ENCODE assay signal across 8 cellular contexts in genomic region chr22:37675930-37676571, GRCh38. TPM values are rescaled to one million over a fixed set of nuclear protein-coding genes. Genes with fewer than 3 reads are reported as not detected.
DNase-seq lines count a peak whose midpoint lies in the region; ATAC-seq, FAIRE-seq and TF ChIP-seq lines count a peak whose summit lies in the region.

No MANE protein-coding gene starts in this region.

- H3K4me1 Mint-ChIP-seq in T-helper 1 cell treated with Interleukin-12 subunit alpha and Interleukin-12 subunit beta and Interleukin-4 antibody, amounts not matched to agents 30 μg/mL and 1 μg/mL, for 36 hours (ENCODE audit: low read depth), result peaks cover 37% of the 10 kb centered on the region
- H3K4me1 Mint-ChIP-seq in naive thymus-derived CD8-positive, alpha-beta T cell, result peaks cover 18 to 64% (median 60%) of the 10 kb centered on the region in 4 donors

- TF ChIP-seq POLR2A in endothelial cell of umbilical vein (IDR thresholded peaks at IDR 0.05; ENCODE audit: low read depth, low read length), result no peak

- in situ Hi-C loops in GM23248 (cut with MboI), result no loop called here

- ATAC-seq in naive thymus-derived CD8-positive, alpha-beta T cell, result no peak

- H3K9me1 ChIP-seq in endothelial cell of umbilical vein (replicated peaks; ENCODE audit: control insufficient read depth, extremely low read depth, insufficient read depth, low read length), result no peaks in the 10 kb centered on the region

- H3K4me1 ChIP-seq in GM23248 (ENCODE audit: insufficient read depth), result peaks cover 14% of the 10 kb centered on the region
- peaks cover 9% of the 10 kb centered on the region for H3K4me1 ChIP-seq in endothelial cell of umbilical vein (ENCODE audit: control insufficient read depth, extremely low read depth, insufficient read depth, low read length)

- no TSS peak for BruUV-seq in endothelial cell of umbilical vein (replicated peaks; lab: Mats Ljungman, UMichigan)

- H3K27me3 ChIP-seq in GM23248 (replicated peaks; ENCODE audit: insufficient read depth), result no peaks in the 10 kb centered on the region
- H3K27me3 ChIP-seq in endothelial cell of umbilical vein (ENCODE audit: control insufficient read depth in 2 of 2, insufficient read depth in 2 of 2, low read length in 2 of 2), result no peaks in the 10 kb centered on the region

- H3K36me3 ChIP-seq in GM23248 (ENCODE audit: low read depth), result peaks cover 19% of the 10 kb centered on the region
- H3K36me3 ChIP-seq in endothelial cell of umbilical vein (ENCODE audit: control insufficient read depth in 2 of 2, extremely low read depth in 1 of 2, insufficient read depth in 2 of 2, low read length in 2 of 2), result peaks cover 7 to 8% of the 10 kb centered on the region in 2 experiments

- H2AFZ ChIP-seq in GM23248 (no peak overlapping the region), endothelial cell of umbilical vein (ENCODE audit: low read depth, low read length) (no peak overlapping the region)

- H4K20me1 ChIP-seq in GM23248 (ENCODE audit: insufficient read depth), result peaks cover 8% of the 10 kb centered on the region; the same call in 1 of the 2 replicates
- no peaks in the 10 kb centered on the region for H4K20me1 ChIP-seq in endothelial cell of umbilical vein (replicated peaks; ENCODE audit: control insufficient read depth, extremely low read depth, insufficient read depth, low read length)

- FAIRE-seq in endothelial cell of umbilical vein (lab: Jason Lieb, UNC) (no peak), D721Med (lab: Jason Lieb, UNC) (no peak)

- H3K4me3 ChIP-seq in GM23248, result peak overlapping the region; percentile 89
- H3K4me3 ChIP-seq in endothelial cell of umbilical vein (replicated peaks in 1 of 3; ENCODE audit: insufficient read depth in 1 of 3, low read depth in 1 of 3, low read length in 3 of 3), result peak overlapping the region; percentile 63 to 76 (median 66)

- no peaks in the 10 kb centered on the region for H3K27me3 Mint-ChIP-seq in T-helper 1 cell treated with Interleukin-12 subunit alpha and Interleukin-12 subunit beta and Interleukin-4 antibody, amounts not matched to agents 30 μg/mL and 1 μg/mL, for 36 hours (ENCODE audit: low read depth)
- no peaks in the 10 kb centered on the region for H3K27me3 Mint-ChIP-seq in naive thymus-derived CD8-positive, alpha-beta T cell

- 2% methylated on average over 8 to 12 of the region's 13 CpGs for WGBS in GM23248 (ENCODE audit: low coverage in 1 of 2, low lambda C conversion rate in 2 of 2, missing lambda C conversion rate in 2 of 2), 2 experiments

- POLR2A ChIA-PET in endothelial cell of umbilical vein (lab: Charles Lee), result interaction anchor here (1.3 to 1.6 kb wide), 2 partner anchors 10 to 18 kb away, joined by 4 to 8 read pairs; partner anchors contain the start of genes NOL12 and PDXP
- POLR2A ChIA-PET in naive thymus-derived CD8-positive, alpha-beta T cell (lab: Charles Lee), result interaction anchor here (0.8 to 66.7 kb wide), 4 partner anchors 8 to 84 kb away, joined by 3 to 2283 read pairs (median 37); partner anchors contain the start of genes GGA1, NOL12, PDXP and SH3BP1

- H3K36me3 Mint-ChIP-seq in T-helper 1 cell treated with Interleukin-12 subunit alpha and Interleukin-12 subunit beta and Interleukin-4 antibody, amounts not matched to agents 30 μg/mL and 1 μg/mL, for 36 hours (ENCODE audit: low read depth), result peaks cover 19% of the 10 kb centered on the region
- H3K36me3 Mint-ChIP-seq in naive thymus-derived CD8-positive, alpha-beta T cell, result no peaks in the 10 kb centered on the region

- H3K9me3 ChIP-seq in GM23248 (ENCODE audit: low read depth) (no peaks in the 10 kb centered on the region), endothelial cell of umbilical vein (replicated peaks; ENCODE audit: control insufficient read depth, insufficient read depth, low read length) (no peaks in the 10 kb centered on the region)

- TF ChIP-seq CTCF in endothelial cell of umbilical vein (IDR thresholded peaks at IDR 0.05; ENCODE audit: extremely low read depth in 1 of 2, insufficient read depth in 1 of 2, low read depth in 1 of 2, low read length in 2 of 2), result no peak
- TF ChIP-seq CTCF in D721Med (IDR thresholded peaks at IDR 0.05; ENCODE audit: insufficient read depth, missing control alignments), result no peak

- dilution Hi-C loops in endothelial cell of umbilical vein (cut with MboI; ENCODE audit: extremely low pct_ligation_motif_present, low sequenced_read_pairs), result no loop called here

- peaks cover 34% of the 10 kb centered on the region for H3F3A ChIP-seq in GM23248 (ENCODE audit: insufficient read depth)

- H3K27ac ChIP-seq in GM23248 (peak overlapping the region; percentile 82), endothelial cell of umbilical vein (ENCODE audit: insufficient read depth, low read depth, low read length) (peak overlapping the region; percentile 81)

- H3K79me2 ChIP-seq in GM23248 (ENCODE audit: insufficient read depth) (peaks cover 33% of the 10 kb centered on the region), endothelial cell of umbilical vein (ENCODE audit: control insufficient read depth, insufficient read depth, low read length) (peaks cover 28% of the 10 kb centered on the region)

- H3K27ac Mint-ChIP-seq in T-helper 1 cell treated with Interleukin-12 subunit alpha and Interleukin-12 subunit beta and Interleukin-4 antibody, amounts not matched to agents 30 μg/mL and 1 μg/mL, for 36 hours, result peak overlapping the region; percentile 99
- peak overlapping the region; percentile 91 to 100 (median 100) for H3K27ac Mint-ChIP-seq in naive thymus-derived CD8-positive, alpha-beta T cell

- no peaks in the 10 kb centered on the region for H3K9me3 Mint-ChIP-seq in T-helper 1 cell treated with Interleukin-12 subunit alpha and Interleukin-12 subunit beta and Interleukin-4 antibody, amounts not matched to agents 30 μg/mL and 1 μg/mL, for 36 hours
- H3K9me3 Mint-ChIP-seq in naive thymus-derived CD8-positive, alpha-beta T cell, result no peaks in the 10 kb centered on the region

- intact Hi-C loops in endothelial cell of umbilical vein (cut with micrococcal nuclease), result loop anchor here (1.0 to 5.0 kb wide), 5 partner anchors 18 to 116 kb away; partner anchors contain the start of genes CDC42EP1 and PDXP

- H3K9ac ChIP-seq in GM23248, result peak overlapping the region; percentile 85
- peak overlapping the region; percentile 54 for H3K9ac ChIP-seq in endothelial cell of umbilical vein (replicated peaks; ENCODE audit: extremely low read depth, insufficient read depth, low read length)

- CTCF ChIA-PET in endothelial cell of umbilical vein (lab: Charles Lee), result interaction anchor here (1.1 to 4.0 kb wide), 4 partner anchors 14 to 42 kb away, joined by 3 to 70 read pairs (median 19); partner anchors contain the start of gene PDXP

- H3K9me2 ChIP-seq in GM23248 (ENCODE audit: insufficient read depth), result no peaks in the 10 kb centered on the region

- H3K4me3 Mint-ChIP-seq in T-helper 1 cell treated with Interleukin-12 subunit alpha and Interleukin-12 subunit beta and Interleukin-4 antibody, amounts not matched to agents 30 μg/mL and 1 μg/mL, for 36 hours, result peak overlapping the region; percentile 93
- peak overlapping the region; percentile 89 to 99 (median 93) for H3K4me3 Mint-ChIP-seq in naive thymus-derived CD8-positive, alpha-beta T cell

- DNase-seq in GM23248 (peak; percentile 68), endothelial cell of umbilical vein (ENCODE audit: low read depth, low spot score) (peak; percentile 23), D721Med (ENCODE audit: insufficient read length, low spot score) (no peak), NOMO-1 treated with DMSO at 0.1 percent for 48 hours (lab: John Stamatoyannopoulos, UW; ENCODE audit: unreplicated experiment) (no peak), COR-L47 (lab: John Stamatoyannopoulos, UW) (no peak), SW480 (ENCODE audit: low spot score) (no peak)
- DNase-seq in naive thymus-derived CD8-positive, alpha-beta T cell, result no peak

- H3K4me2 ChIP-seq in GM23248 (ENCODE audit: unreplicated experiment) (peak overlapping the region; percentile 100), endothelial cell of umbilical vein (ENCODE audit: insufficient read depth, low read length) (peak overlapping the region; percentile 79)

RNA-seq across cellular contexts. Expression of gene LGALS1, which starts 0.6 kb away (rescaled TPM):
- 5,290 and 7,830 TPM in 2 replicates for total RNA-seq in GM23248 (2014; rRNA removed; shearing (Covaris generic))
- polyA plus RNA-seq in GM23248 (2016; fragmentation: Nextera tagmentation; extraction: Ambion mirVana) (6,727 and 6,984 TPM in 2 replicates), endothelial cell of umbilical vein (13,642 and 14,745 TPM in 2 replicates)
- total RNA-seq in endothelial cell of umbilical vein, result 2,698 and 3,340 TPM in 2 replicates
- polyA plus RNA-seq in endothelial cell of umbilical vein (2011; cell fraction: cytosol; rRNA removed), result 7,658 and 7,748 TPM in 2 replicates
- polyA plus RNA-seq in endothelial cell of umbilical vein (2011; cell fraction: nucleus; rRNA removed), result 1,908 and 1,936 TPM in 2 replicates
- 4,419 and 5,787 TPM in 2 replicates for polyA plus RNA-seq in endothelial cell of umbilical vein (2012)
- 3,664 and 4,504 TPM in 2 replicates for polyA minus RNA-seq in endothelial cell of umbilical vein
- 162 TPM for polyA minus RNA-seq in endothelial cell of umbilical vein (2011; cell fraction: cytosol; rRNA and poly(A)+ RNA removed)
- polyA minus RNA-seq in endothelial cell of umbilical vein (2011; cell fraction: nucleus; rRNA and poly(A)+ RNA removed), result 352 and 404 TPM in 2 replicates
- total RNA-seq in naive thymus-derived CD8-positive, alpha-beta T cell, result 10 to 100 TPM; 14.3 to 16.8 TPM
- polyA plus RNA-seq in naive thymus-derived CD8-positive, alpha-beta T cell, result 100 to 1,000 TPM in 1 of 3 donors, 10 to 100 TPM in 2; 19.6 to 122 (median 34.8) TPM

RNA-seq across cellular contexts. Expression of gene NOL12, which starts 10.1 kb away (rescaled TPM):
- 4.9 and 19.1 TPM in 2 replicates for total RNA-seq in GM23248 (2014; rRNA removed; shearing (Covaris generic))
- polyA plus RNA-seq in GM23248 (2016; fragmentation: Nextera tagmentation; extraction: Ambion mirVana) (24.9 and 25.1 TPM in 2 replicates), endothelial cell of umbilical vein (22.0 and 23.2 TPM in 2 replicates)
- 29.1 and 31.5 TPM in 2 replicates for total RNA-seq in endothelial cell of umbilical vein
- polyA plus RNA-seq in endothelial cell of umbilical vein (2011; cell fraction: cytosol; rRNA removed), result 28.0 and 29.6 TPM in 2 replicates
- 38.0 and 54.7 TPM in 2 replicates for polyA plus RNA-seq in endothelial cell of umbilical vein (2011; cell fraction: nucleus; rRNA removed)
- 14.6 and 17.9 TPM in 2 replicates for polyA plus RNA-seq in endothelial cell of umbilical vein (2012)
- polyA minus RNA-seq in endothelial cell of umbilical vein, result 11.6 and 13.0 TPM in 2 replicates
- 10.0 TPM for polyA minus RNA-seq in endothelial cell of umbilical vein (2011; cell fraction: cytosol; rRNA and poly(A)+ RNA removed)
- polyA minus RNA-seq in endothelial cell of umbilical vein (2011; cell fraction: nucleus; rRNA and poly(A)+ RNA removed), result 8.0 and 12.8 TPM in 2 replicates
- 10 to 100 TPM; 47.9 to 48.6 TPM for total RNA-seq in naive thymus-derived CD8-positive, alpha-beta T cell
- polyA plus RNA-seq in naive thymus-derived CD8-positive, alpha-beta T cell, result 10 to 100 TPM; 35.0 to 46.4 (median 43.8) TPM

RNA-seq across cellular contexts. Expression of gene PDXP, which starts 17.5 kb away (rescaled TPM):
- 17.5 and 17.7 TPM in 2 replicates for total RNA-seq in GM23248 (2014; rRNA removed; shearing (Covaris generic))
- polyA plus RNA-seq in GM23248 (2016; fragmentation: Nextera tagmentation; extraction: Ambion mirVana) (1.9 and 2.1 TPM in 2 replicates), endothelial cell of umbilical vein (20.0 and 22.6 TPM in 2 replicates)
- 14.8 and 18.0 TPM in 2 replicates for total RNA-seq in endothelial cell of umbilical vein
- 17.7 and 18.2 TPM in 2 replicates for polyA plus RNA-seq in endothelial cell of umbilical vein (2011; cell fraction: cytosol; rRNA removed)
- polyA plus RNA-seq in endothelial cell of umbilical vein (2011; cell fraction: nucleus; rRNA removed), result 6.1 and 6.5 TPM in 2 replicates
- 10.5 and 13.7 TPM in 2 replicates for polyA plus RNA-seq in endothelial cell of umbilical vein (2012)
- 9.2 and 10.3 TPM in 2 replicates for polyA minus RNA-seq in endothelial cell of umbilical vein
- 29.8 TPM for polyA minus RNA-seq in endothelial cell of umbilical vein (2011; cell fraction: cytosol; rRNA and poly(A)+ RNA removed)
- polyA minus RNA-seq in endothelial cell of umbilical vein (2011; cell fraction: nucleus; rRNA and poly(A)+ RNA removed), result 2.7 and 4.6 TPM in 2 replicates
- 1 to 10 TPM; 4.3 to 5.9 TPM for total RNA-seq in naive thymus-derived CD8-positive, alpha-beta T cell
- 1 to 10 TPM; 1.7 to 9.6 (median 5.8) TPM for polyA plus RNA-seq in naive thymus-derived CD8-positive, alpha-beta T cell

RNA-seq across cellular contexts. Expression of gene TRIOBP, which starts 20.8 kb away (rescaled TPM):
- total RNA-seq in GM23248 (2014; rRNA removed; shearing (Covaris generic)), result 127 and 135 TPM in 2 replicates
- polyA plus RNA-seq in GM23248 (2016; fragmentation: Nextera tagmentation; extraction: Ambion mirVana) (123 and 130 TPM in 2 replicates), endothelial cell of umbilical vein (53.8 and 60.6 TPM in 2 replicates)
- 104 TPM in 2 replicates for total RNA-seq in endothelial cell of umbilical vein
- polyA plus RNA-seq in endothelial cell of umbilical vein (2011; cell fraction: cytosol; rRNA removed), result 63.6 and 79.0 TPM in 2 replicates
- polyA plus RNA-seq in endothelial cell of umbilical vein (2011; cell fraction: nucleus; rRNA removed), result 47.6 and 54.0 TPM in 2 replicates
- 54.5 and 57.2 TPM in 2 replicates for polyA plus RNA-seq in endothelial cell of umbilical vein (2012)
- polyA minus RNA-seq in endothelial cell of umbilical vein, result 107 and 137 TPM in 2 replicates
- polyA minus RNA-seq in endothelial cell of umbilical vein (2011; cell fraction: cytosol; rRNA and poly(A)+ RNA removed), result 14.3 TPM
- polyA minus RNA-seq in endothelial cell of umbilical vein (2011; cell fraction: nucleus; rRNA and poly(A)+ RNA removed), result 37.7 and 39.5 TPM in 2 replicates
- total RNA-seq in naive thymus-derived CD8-positive, alpha-beta T cell, result 10 to 100 TPM; 26.4 to 30.9 TPM
- polyA plus RNA-seq in naive thymus-derived CD8-positive, alpha-beta T cell, result 10 to 100 TPM in 2 of 3 donors, 1 to 10 TPM in 1; 7.8 to 11.6 (median 10.7) TPM

RNA-seq across cellular contexts. Expression of gene SH3BP1, which starts 36.6 kb away (rescaled TPM):
- 2.4 and 9.9 TPM in 2 replicates for total RNA-seq in GM23248 (2014; rRNA removed; shearing (Covaris generic))
- polyA plus RNA-seq in GM23248 (2016; fragmentation: Nextera tagmentation; extraction: Ambion mirVana) (0.81 and 0.89 TPM in 2 replicates), endothelial cell of umbilical vein (2.3 and 4.2 TPM in 2 replicates)
- 2.8 and 4.3 TPM in 2 replicates for total RNA-seq in endothelial cell of umbilical vein
- 4.8 and 5.9 TPM in 2 replicates for polyA plus RNA-seq in endothelial cell of umbilical vein (2011; cell fraction: cytosol; rRNA removed)
- polyA plus RNA-seq in endothelial cell of umbilical vein (2011; cell fraction: nucleus; rRNA removed), result 7.6 and 9.2 TPM in 2 replicates
- polyA plus RNA-seq in endothelial cell of umbilical vein (2012), result 9.5 and 10.4 TPM in 2 replicates
- 5.3 and 7.2 TPM in 2 replicates for polyA minus RNA-seq in endothelial cell of umbilical vein
- not detected for polyA minus RNA-seq in endothelial cell of umbilical vein (2011; cell fraction: cytosol; rRNA and poly(A)+ RNA removed)
- polyA minus RNA-seq in endothelial cell of umbilical vein (2011; cell fraction: nucleus; rRNA and poly(A)+ RNA removed), result 1.5 and 3.1 TPM in 2 replicates
- 10 to 100 TPM; 77.9 to 79.0 TPM for total RNA-seq in naive thymus-derived CD8-positive, alpha-beta T cell
- polyA plus RNA-seq in naive thymus-derived CD8-positive, alpha-beta T cell, result 10 to 100 TPM; 16.9 to 26.5 (median 25.6) TPM

Comparison
In these comparisons a context has a peak if more than half of its experiments do, and no peak if none do; other contexts are left out.
1. DNase-seq: peak in GM23248 (single experiment) and endothelial cell of umbilical vein (single experiment); none in naive thymus-derived CD8-positive, alpha-beta T cell (0 of 10), D721Med (single experiment), NOMO-1 treated with DMSO at 0.1 percent for 48 hours (single experiment), COR-L47 (single experiment) and SW480 (single experiment).
2. RNA of gene LGALS1, which starts 0.6 kb away (total RNA-seq): 5,290 to 7,830 TPM in GM23248 and 2,698 to 3,340 TPM in endothelial cell of umbilical vein; 14.3 to 16.8 TPM in naive thymus-derived CD8-positive, alpha-beta T cell; every median in the first group is over 100 times any median in the second.